ENCODE assay signal across 9 cellular contexts in the genomic region with DNA sequence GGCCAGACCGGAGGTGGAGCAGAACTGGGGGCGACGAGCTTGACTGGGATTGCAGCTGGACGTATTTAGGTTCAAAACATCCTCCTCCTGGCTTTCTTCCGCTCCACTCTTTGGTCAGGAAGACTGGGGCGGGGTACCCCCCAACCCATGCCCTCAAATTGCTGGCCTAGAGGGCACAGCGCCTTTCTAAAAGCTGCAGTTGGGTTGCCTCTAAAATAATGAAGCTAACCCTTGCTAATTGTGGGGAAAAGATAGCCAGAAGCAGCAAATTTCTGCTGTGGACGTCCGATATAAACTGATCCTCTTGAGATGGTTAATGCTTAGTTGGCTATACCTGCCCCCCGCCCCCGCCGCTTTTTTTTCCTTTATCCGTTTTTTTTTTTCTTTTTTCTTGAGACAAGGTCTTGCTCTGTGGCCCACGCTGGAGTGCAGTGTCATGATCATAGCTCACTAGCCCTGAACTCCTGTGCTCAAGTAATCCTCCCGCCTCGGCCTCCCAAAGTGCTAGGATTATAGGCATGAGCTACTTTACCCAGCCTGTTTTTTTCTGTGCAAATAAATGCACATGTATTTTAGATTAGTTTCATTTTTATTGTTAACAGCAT. TPM values are rescaled to one million over a fixed set of nuclear protein-coding genes. Genes with fewer than 3 reads are reported as not detected.
DNase-seq lines count a peak whose midpoint lies in the region; ATAC-seq and TF ChIP-seq lines count a peak whose summit lies in the region.
"Had no signal": no experiment of that assay in that cellular context is flagged by ENCODE, and none has a peak within 500 bp of the region (broad histone marks: within the 10 kb centered on the region; RNA-seq: fewer than 3 reads in every experiment).

No MANE protein-coding gene starts in this region.

- CTCF ChIA-PET in activated naive CD4-positive, alpha-beta T cell treated with anti-CD3 and anti-CD28 coated beads, Interleukin-2, amount 10 ng/mL, durations not matched to agents 7 days and 5 days (lab: Charles Lee), result interaction anchor here (0.8 to 1.3 kb wide), 2 partner anchors 23 to 69 kb away, joined by 3 to 4 read pairs; no protein-coding TSS in a partner anchor

- WGBS in stomach, 5 donors, result 1 to 3% (median 2%) methylated on average over 12 to 16 of the region's 16 CpGs

- TF ChIP-seq EP300 in stomach (IDR thresholded peaks at IDR 0.05), result no peak

- H3K27me3 ChIP-seq in iPS-20b (ENCODE audit: insufficient read depth, low read length), result no peaks in the 10 kb centered on the region
- H3K27me3 ChIP-seq in stomach, result no peaks in the 10 kb centered on the region

- H3K27ac Mint-ChIP-seq in activated naive CD4-positive, alpha-beta T cell treated with anti-CD3 and anti-CD28 coated beads, Interleukin-2, amount 10 ng/mL, durations not matched to agents 7 days and 5 days, result peak overlapping the region; percentile 85

- peak overlapping the region; percentile 87 for H3K4me3 Mint-ChIP-seq in activated naive CD4-positive, alpha-beta T cell treated with anti-CD3 and anti-CD28 coated beads, Interleukin-2, amount 10 ng/mL, durations not matched to agents 7 days and 5 days

- no peak for TF ChIP-seq POLR2A in stomach (IDR thresholded peaks at IDR 0.05)

- intact Hi-C loops in stomach (cut with DNase I; ENCODE audit: low total_unique reads), result no loop called here

- H3K4me3 ChIP-seq in iPS-20b (ENCODE audit: low read length), result peak overlapping the region; percentile 85
- peak overlapping the region; percentile 92 to 98 (median 94) for H3K4me3 ChIP-seq in stomach

- H3K9me3 ChIP-seq in iPS-20b (ENCODE audit: insufficient read depth, low read depth, low read length) (no peaks in the 10 kb centered on the region), stomach (no peaks in the 10 kb centered on the region)

- peak overlapping the region; percentile 92 for H3K9ac ChIP-seq in iPS-20b (ENCODE audit: low read depth, low read length)

- H3K36me3 ChIP-seq in iPS-20b (ENCODE audit: insufficient read depth, low read depth, low read length) (peaks cover 28% of the 10 kb centered on the region), stomach (peaks cover 4 to 24% (median 21%) of the 10 kb centered on the region in 4 donors)

- H3K4me1 Mint-ChIP-seq in activated naive CD4-positive, alpha-beta T cell treated with anti-CD3 and anti-CD28 coated beads, Interleukin-2, amount 10 ng/mL, durations not matched to agents 7 days and 5 days, result peaks cover 53% of the 10 kb centered on the region

- H3K27ac ChIP-seq in iPS-20b (ENCODE audit: low read length) (peak overlapping the region; percentile 62), stomach (peak overlapping the region; percentile 87 to 94 (median 88))

- H3K9me3 Mint-ChIP-seq in activated naive CD4-positive, alpha-beta T cell treated with anti-CD3 and anti-CD28 coated beads, Interleukin-2, amount 10 ng/mL, durations not matched to agents 7 days and 5 days, result no peaks in the 10 kb centered on the region

- peak; percentile 36 for DNase-seq in stimulated activated CD4-positive, alpha-beta T cell treated with anti-CD3 and anti-CD28 coated beads, Interleukin-15, amount 100 ng/mL, for 24 hours
- DNase-seq in stimulated activated CD4-positive, alpha-beta T cell treated with anti-CD3 and anti-CD28 coated beads, Interleukin-2, amount 100 ng/mL, for 48 hours, result no peak
- peak; percentile 27 for DNase-seq in activated naive CD4-positive, alpha-beta T cell treated with anti-CD3 and anti-CD28 coated beads, Interleukin-2, amount 10 ng/mL, durations not matched to agents 7 days and 5 days
- DNase-seq in stomach, result no peak
- DNase-seq in effector CD4-positive, alpha-beta T cell, result no peak
- DNase-seq in hepatic stellate cell (ENCODE audit: low spot score), result no peak

- TF ChIP-seq CTCF in stomach (IDR thresholded peaks at IDR 0.05), result no peak

- H3K4me1 ChIP-seq in iPS-20b (ENCODE audit: insufficient read depth, low read length) (peaks cover 6% of the 10 kb centered on the region), stomach (peaks cover 11 to 61% (median 49%) of the 10 kb centered on the region in 4 donors)

- no peak for ATAC-seq in GM21619 (IDR thresholded peaks at IDR 0.05; ENCODE audit: unreplicated experiment)

- peaks cover 31% of the 10 kb centered on the region for H3K36me3 Mint-ChIP-seq in activated naive CD4-positive, alpha-beta T cell treated with anti-CD3 and anti-CD28 coated beads, Interleukin-2, amount 10 ng/mL, durations not matched to agents 7 days and 5 days

- no peaks in the 10 kb centered on the region for H3K27me3 Mint-ChIP-seq in activated naive CD4-positive, alpha-beta T cell treated with anti-CD3 and anti-CD28 coated beads, Interleukin-2, amount 10 ng/mL, durations not matched to agents 7 days and 5 days

RNA-seq across cellular contexts. Expression of a gene that starts 0.8 kb away (rescaled TPM):
- 10 to 100 TPM in 2 of 5 donors, 1 to 10 TPM in 3; 3.5 to 64.7 (median 9.0) TPM for total RNA-seq in stomach
- 10 to 100 TPM; 11.5 to 15.8 (median 11.6) TPM for polyA plus RNA-seq in stomach

RNA-seq across cellular contexts. Expression of a gene that starts 29.2 kb away (rescaled TPM):
- total RNA-seq in stomach, result 10 to 100 TPM; 18.3 to 63.7 (median 52.5) TPM
- 10 to 100 TPM; 16.2 to 21.7 (median 16.8) TPM for polyA plus RNA-seq in stomach

RNA-seq across cellular contexts. Expression of a gene that starts 46.8 kb away (rescaled TPM):
- total RNA-seq in stomach, result 10 to 100 TPM in 1 of 5 donors, 1 to 10 TPM in 3, not detected in 1; 2.6 to 40.3 (median 5.2) TPM
- polyA plus RNA-seq in stomach, result 1 to 10 TPM; 2.4 to 3.9 (median 3.2) TPM

RNA-seq across cellular contexts. Expression of a gene that starts 47.0 kb away (rescaled TPM):
- total RNA-seq in stomach, result not detected
- polyA plus RNA-seq in stomach, result not detected
- total RNA-seq: lung microvascular endothelial cell had no signal

Comparison
In these comparisons a context has a peak if more than half of its experiments do, and no peak if none do; other contexts are left out.
1. DNase-seq: peak in stimulated activated CD4-positive, alpha-beta T cell treated with anti-CD3 and anti-CD28 coated beads, Interleukin-15, amount 100 ng/mL, for 24 hours (single experiment) and activated naive CD4-positive, alpha-beta T cell treated with anti-CD3 and anti-CD28 coated beads, Interleukin-2, amount 10 ng/mL, durations not matched to agents 7 days and 5 days (single experiment); none in stimulated activated CD4-positive, alpha-beta T cell treated with anti-CD3 and anti-CD28 coated beads, Interleukin-2, amount 100 ng/mL, for 48 hours (0 of 2), stomach (single experiment), effector CD4-positive, alpha-beta T cell (single experiment) and hepatic stellate cell (single experiment).